8 cellular contexts compared by ENCODE assay signal in the genomic region with DNA sequence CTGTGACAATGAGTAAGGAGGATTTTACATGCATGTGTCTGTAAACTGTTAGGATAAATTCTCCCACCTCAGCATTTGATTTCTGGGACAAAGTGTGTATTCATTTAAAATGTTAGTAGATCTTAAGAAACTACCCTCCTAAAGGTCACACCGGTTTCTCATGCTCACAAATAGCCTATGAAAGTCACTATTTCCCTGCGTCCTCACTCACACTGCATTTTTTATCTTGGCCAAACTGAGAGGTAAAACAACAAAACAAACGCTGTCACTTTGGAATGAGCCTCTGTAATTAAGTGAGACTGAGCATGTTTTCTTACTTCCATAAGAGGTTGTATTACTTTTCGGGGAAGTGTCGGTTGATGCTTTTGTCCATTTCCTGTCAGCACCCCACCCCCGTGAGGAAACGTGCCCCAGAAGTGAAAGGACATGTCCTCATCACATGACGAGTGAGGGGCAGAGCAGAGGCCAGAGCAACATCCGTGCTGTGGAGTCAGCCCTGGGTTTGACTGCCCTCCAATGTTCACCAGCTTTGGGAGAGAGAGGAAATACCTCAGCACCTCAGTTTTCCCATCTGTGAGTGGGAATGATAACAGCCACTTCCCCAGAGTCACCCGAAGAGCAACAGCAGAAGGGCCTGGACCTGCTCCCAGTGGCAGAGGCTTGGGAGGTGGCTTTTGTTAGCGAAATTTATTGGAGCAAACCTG. TPM values are rescaled to one million over a fixed set of nuclear protein-coding genes. Genes with fewer than 3 reads are reported as not detected.
A peak's percentile ranks its signal among the peaks of the same experiment; 100 is the strongest.
DNase-seq lines count a peak whose midpoint lies in the region; ATAC-seq and TF ChIP-seq lines count a peak whose summit lies in the region.

No MANE protein-coding gene starts in this region.

- H3K4me3 ChIP-seq in effector memory CD4-positive, alpha-beta T cell (ENCODE audit: insufficient read depth, low read depth, low read length, poor library complexity, severe bottlenecking), result peak overlapping the region; percentile 9

- peak; percentile 48 for ATAC-seq in HG03097 (IDR thresholded peaks at IDR 0.05; ENCODE audit: low FRiP score, unreplicated experiment)
- peak; percentile 12 for ATAC-seq in activated B cell treated with CpG ODN at 0.5 μM for 24 hours (ENCODE audit: low read depth)
- ATAC-seq in SK-N-SH treated with all-trans-retinoic acid at 6 μM for 48 hours, result no peak

- peak overlapping the region; percentile 77 for H3K27ac ChIP-seq in effector memory CD4-positive, alpha-beta T cell (ENCODE audit: insufficient read depth, low read length, poor library complexity, severe bottlenecking)

- H3K27me3 Mint-ChIP-seq in activated B cell treated with CpG ODN at 0.5 μM for 24 hours, result no peaks in the 10 kb centered on the region
- no peaks in the 10 kb centered on the region for H3K27me3 Mint-ChIP-seq in neural crest cell (ENCODE audit: low read depth)

- intact Hi-C loops in activated B cell treated with CpG ODN at 0.5 μM for 24 hours (cut with micrococcal nuclease), result loop anchor here (5.0 kb wide), 3 partner anchors 132 to 1368 kb away; partner anchors contain the start of gene SAP130

- H3K36me3 Mint-ChIP-seq in activated B cell treated with CpG ODN at 0.5 μM for 24 hours (ENCODE audit: low read depth) (peaks cover 14% of the 10 kb centered on the region), neural crest cell (ENCODE audit: low read depth) (peaks cover 2% of the 10 kb centered on the region)

- H3K9me3 ChIP-seq in effector memory CD4-positive, alpha-beta T cell (ENCODE audit: control insufficient read depth, low read length), result no peaks in the 10 kb centered on the region

- peaks cover 47% of the 10 kb centered on the region for H3K4me1 ChIP-seq in effector memory CD4-positive, alpha-beta T cell (ENCODE audit: control insufficient read depth, insufficient read depth, low read length, poor library complexity, severe bottlenecking)

- CTCF ChIA-PET in activated B cell treated with CpG ODN at 0.5 μM for 24 hours (lab: Charles Lee), result interaction anchor here (1.3 kb wide), 1 partner anchor 131 kb away, joined by 4 read pairs; no protein-coding TSS in a partner anchor

- DNase-seq in NK-92 treated with Interleukin-12 subunit alpha and Interleukin-12 subunit beta, amount 100 ng/mL, for 24 hours (lab: John Stamatoyannopoulos, UW), result peak; percentile 60
- DNase-seq in NK-92 (lab: John Stamatoyannopoulos, UW; ENCODE audit: unreplicated experiment) (no peak), activated B cell treated with CpG ODN at 0.5 μM for 24 hours (no peak), neural crest cell (ENCODE audit: low read depth, low spot score) (no peak), SHP77 (lab: John Stamatoyannopoulos, UW) (no peak)
- peak; percentile 12 to 27 (median 27) for DNase-seq in effector memory CD4-positive, alpha-beta T cell

- H3K27ac Mint-ChIP-seq in activated B cell treated with CpG ODN at 0.5 μM for 24 hours (peak overlapping the region; percentile 90), neural crest cell (ENCODE audit: unreplicated experiment) (peak overlapping the region; percentile 36)

- H3K36me3 ChIP-seq in effector memory CD4-positive, alpha-beta T cell (ENCODE audit: control insufficient read depth, insufficient read depth, low read length), result no peaks in the 10 kb centered on the region

- H3K4me3 Mint-ChIP-seq in activated B cell treated with CpG ODN at 0.5 μM for 24 hours (peak overlapping the region; percentile 74), neural crest cell (peak overlapping the region; percentile 39)

- POLR2A ChIA-PET in activated B cell treated with CpG ODN at 0.5 μM for 24 hours (lab: Charles Lee), result interaction anchor here (1.4 kb wide), 1 partner anchor 16 kb away, joined by 8 read pairs; no protein-coding TSS in a partner anchor

- peaks cover 80% of the 10 kb centered on the region for H3K4me1 Mint-ChIP-seq in activated B cell treated with CpG ODN at 0.5 μM for 24 hours
- peaks cover 72% of the 10 kb centered on the region for H3K4me1 Mint-ChIP-seq in neural crest cell

- H3K9me3 Mint-ChIP-seq in activated B cell treated with CpG ODN at 0.5 μM for 24 hours (no peaks in the 10 kb centered on the region), neural crest cell (no peaks in the 10 kb centered on the region)

- TF ChIP-seq CTCF in activated B cell treated with CpG ODN at 0.5 μM for 24 hours (IDR thresholded peaks at IDR 0.05) (no peak), neural crest cell (conservative IDR thresholded peaks at IDR 0.05) (no peak)

- no peaks in the 10 kb centered on the region for H3K27me3 ChIP-seq in effector memory CD4-positive, alpha-beta T cell (replicated peaks; ENCODE audit: control insufficient read depth, insufficient read depth, low read length, poor library complexity, severe bottlenecking)

TF ChIP-seq in SK-N-SH treated with all-trans-retinoic acid at 6 μM for 48 hours, 23 proteins besides CTCF, POLR2A, EP300 and RAD21:
- TF ChIP-seq ZC3H10 (CRISPR knock-in tag; IDR thresholded peaks at IDR 0.05), result no peak
- TF ChIP-seq CSRNP3 (CRISPR knock-in tag; IDR thresholded peaks at IDR 0.05), result no peak
- TF ChIP-seq TCF4 (CRISPR knock-in tag; IDR thresholded peaks at IDR 0.05; ENCODE audit: borderline replicate concordance), result no peak
- TF ChIP-seq, protein P1, sequence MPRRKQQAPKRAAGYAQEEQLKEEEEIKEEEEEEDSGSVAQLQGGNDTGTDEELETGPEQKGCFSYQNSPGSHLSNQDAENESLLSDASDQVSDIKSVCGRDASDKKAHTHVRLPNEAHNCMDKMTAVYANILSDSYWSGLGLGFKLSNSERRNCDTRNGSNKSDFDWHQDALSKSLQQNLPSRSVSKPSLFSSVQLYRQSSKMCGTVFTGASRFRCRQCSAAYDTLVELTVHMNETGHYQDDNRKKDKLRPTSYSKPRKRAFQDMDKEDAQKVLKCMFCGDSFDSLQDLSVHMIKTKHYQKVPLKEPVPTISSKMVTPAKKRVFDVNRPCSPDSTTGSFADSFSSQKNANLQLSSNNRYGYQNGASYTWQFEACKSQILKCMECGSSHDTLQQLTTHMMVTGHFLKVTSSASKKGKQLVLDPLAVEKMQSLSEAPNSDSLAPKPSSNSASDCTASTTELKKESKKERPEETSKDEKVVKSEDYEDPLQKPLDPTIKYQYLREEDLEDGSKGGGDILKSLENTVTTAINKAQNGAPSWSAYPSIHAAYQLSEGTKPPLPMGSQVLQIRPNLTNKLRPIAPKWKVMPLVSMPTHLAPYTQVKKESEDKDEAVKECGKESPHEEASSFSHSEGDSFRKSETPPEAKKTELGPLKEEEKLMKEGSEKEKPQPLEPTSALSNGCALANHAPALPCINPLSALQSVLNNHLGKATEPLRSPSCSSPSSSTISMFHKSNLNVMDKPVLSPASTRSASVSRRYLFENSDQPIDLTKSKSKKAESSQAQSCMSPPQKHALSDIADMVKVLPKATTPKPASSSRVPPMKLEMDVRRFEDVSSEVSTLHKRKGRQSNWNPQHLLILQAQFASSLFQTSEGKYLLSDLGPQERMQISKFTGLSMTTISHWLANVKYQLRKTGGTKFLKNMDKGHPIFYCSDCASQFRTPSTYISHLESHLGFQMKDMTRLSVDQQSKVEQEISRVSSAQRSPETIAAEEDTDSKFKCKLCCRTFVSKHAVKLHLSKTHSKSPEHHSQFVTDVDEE (CRISPR knock-in tag; IDR thresholded peaks at IDR 0.05), result no peak
- no peak for TF ChIP-seq ZNF70 (CRISPR knock-in tag; IDR thresholded peaks at IDR 0.05)
- TF ChIP-seq TOX (CRISPR knock-in tag; IDR thresholded peaks at IDR 0.05; ENCODE audit: borderline replicate concordance), result no peak
- no peak for TF ChIP-seq ISL1 (CRISPR knock-in tag; IDR thresholded peaks at IDR 0.05)

RNA-seq across cellular contexts. Expression of gene GYPC, which starts 3.1 kb away (rescaled TPM):
- total RNA-seq in activated B cell treated with CpG ODN at 0.5 μM for 24 hours (48.1 and 50.1 TPM in 2 replicates), neural crest cell (84.4 and 89.4 TPM in 2 replicates)

Comparison
In these comparisons a context has a peak if more than half of its experiments do, and no peak if none do; other contexts are left out.
1. DNase-seq: peak in NK-92 treated with Interleukin-12 subunit alpha and Interleukin-12 subunit beta, amount 100 ng/mL, for 24 hours (single experiment) and effector memory CD4-positive, alpha-beta T cell (3 of 3); none in NK-92 (single experiment), activated B cell treated with CpG ODN at 0.5 μM for 24 hours (single experiment), neural crest cell (single experiment) and SHP77 (0 of 2).